Comparison of ENCODE assay signal across 9 cellular contexts in the genomic region with DNA sequence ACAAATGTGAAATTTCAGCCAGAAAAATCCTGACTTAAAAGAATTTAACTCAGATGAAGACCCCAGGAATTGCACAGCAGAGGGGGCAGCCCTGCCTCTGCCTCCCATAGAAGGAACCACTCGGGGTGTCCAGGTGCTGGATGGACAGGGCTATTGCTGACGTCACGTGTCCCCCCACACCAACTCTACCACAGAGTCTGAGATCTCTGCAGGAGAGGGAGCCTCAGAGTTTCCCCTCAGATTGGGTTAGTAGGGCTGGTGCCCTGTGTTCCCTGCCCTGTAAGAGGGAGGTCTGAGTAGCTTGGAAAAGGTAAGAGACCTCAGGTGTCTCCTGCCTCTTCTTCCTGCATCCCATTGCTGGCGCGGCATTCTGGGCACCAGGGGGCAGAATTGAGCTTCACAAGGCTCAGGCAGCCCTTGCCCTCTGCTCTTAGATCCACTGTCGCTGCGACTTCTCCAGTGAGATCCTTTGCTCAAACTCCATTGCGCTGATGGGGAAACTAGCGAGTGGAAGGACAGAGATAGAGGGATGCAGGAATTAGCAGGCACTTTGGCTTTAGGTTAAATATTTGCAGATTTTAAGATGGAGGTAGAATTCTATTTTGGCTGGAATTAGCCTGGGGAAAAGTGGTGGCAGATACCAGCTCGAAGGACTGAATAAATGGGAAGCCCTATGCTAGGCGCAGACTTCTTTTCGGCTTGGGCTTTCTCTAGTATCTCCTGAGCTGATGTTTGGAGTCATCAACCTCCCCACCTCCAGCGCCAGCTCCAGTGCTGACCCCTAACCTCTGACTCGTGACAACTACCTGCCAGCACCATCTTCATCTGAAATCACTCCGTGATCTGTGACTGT. TPM values are rescaled to one million over a fixed set of nuclear protein-coding genes. Genes with fewer than 3 reads are reported as not detected.
DNase-seq lines count a peak whose midpoint lies in the region; ATAC-seq, FAIRE-seq and TF ChIP-seq lines count a peak whose summit lies in the region.
"Had no signal": no experiment of that assay in that cellular context is flagged by ENCODE, and none has a peak within 500 bp of the region (broad histone marks: within the 10 kb centered on the region; RNA-seq: fewer than 3 reads in every experiment).

No MANE protein-coding gene starts in this region.

- H3K36me3 ChIP-seq in MG63 (no peaks in the 10 kb centered on the region), pancreas (no peaks in the 10 kb centered on the region), transverse colon (no peaks in the 10 kb centered on the region)

- H3K4me1 ChIP-seq in pancreas (peaks cover 0 to 5% (median 0%) of the 10 kb centered on the region in 3 donors), transverse colon (peaks cover 0 to 20% (median 13%) of the 10 kb centered on the region in 4 donors)

- 37 to 41% methylated on average over 15 of the region's 15 CpGs for WGBS in pancreas, 2 donors
- 37 to 79% methylated on average over 3 to 13 of the region's 15 CpGs for WGBS in transverse colon (ENCODE audit: low coverage in 1 of 2), 2 donors

- no peaks in the 10 kb centered on the region for H3K27me3 ChIP-seq in MG63
- no peaks in the 10 kb centered on the region for H3K27me3 ChIP-seq in pancreas
- H3K27me3 ChIP-seq in transverse colon: peaks cover 65% of the 10 kb centered on the region

- H3K9me3 ChIP-seq in MG63 (no peaks in the 10 kb centered on the region), pancreas (no peaks in the 10 kb centered on the region), transverse colon (no peaks in the 10 kb centered on the region)

- no peak for FAIRE-seq in pancreas (lab: Jason Lieb, UNC)
- FAIRE-seq: endometrium had no signal

- no peak overlapping the region for H3K27ac ChIP-seq in pancreas
- no peak overlapping the region for H3K27ac ChIP-seq in transverse colon

- ATAC-seq in pancreas (peak; percentile 44 to 76 (median 73)), HG03025 (IDR thresholded peaks at IDR 0.05; ENCODE audit: low FRiP score, unreplicated experiment) (no peak)

- no peak for TF ChIP-seq EP300 in transverse colon (IDR thresholded peaks at IDR 0.05; ENCODE audit: low read depth)

- TF ChIP-seq CTCF in pancreas (IDR thresholded peaks at IDR 0.05) (peak; percentile 73 to 92 (median 84)), transverse colon (IDR thresholded peaks at IDR 0.05) (peak; percentile 74 to 88 (median 83))

- intact Hi-C loops in pancreas (cut with DNase I): loop anchor here in 1 of 3 donors (2.0 kb wide), 1 partner anchor 82 kb away; no protein-coding TSS in a partner anchor
- intact Hi-C loops in transverse colon (cut with DNase I; ENCODE audit: low total_unique reads): loop anchor here (1.0 kb wide), 1 partner anchor 81 kb away; no protein-coding TSS in a partner anchor

- in situ Hi-C loops in transverse colon (cut with MboI; ENCODE audit: low pct_ligation_motif_present in 1 of 4, low pct_unique_long_range_greater_than_20kb in 1 of 4, low sequenced_read_pairs in 3 of 4): loop anchor here in 2 of 4 donors (10.0 to 25.0 kb wide), 2 partner anchors 78 to 290 kb away; no protein-coding TSS in a partner anchor

- H3K4me3 ChIP-seq in MG63: no peak overlapping the region
- H3K4me3 ChIP-seq in pancreas: no peak overlapping the region
- no peak overlapping the region for H3K4me3 ChIP-seq in transverse colon

- DNase-seq in ELR (ENCODE audit: low read depth) (peak; percentile 75), MG63 (peak; percentile 59), SK-N-DZ (ENCODE audit: low spot score) (peak; percentile 69), glomerular endothelial cell (ENCODE audit: extremely low read depth, low read depth, low spot score) (peak; percentile 33), pancreas (peak; percentile 62 to 93 (median 82)), transverse colon (peak; percentile 86)
- peak; percentile 82 for DNase-seq in activated naive CD4-positive, alpha-beta T cell treated with anti-CD3 and anti-CD28 coated beads, Interleukin-2, amount 50 U/mL, for 16 hours

- no peak for TF ChIP-seq POLR2A in transverse colon (IDR thresholded peaks at IDR 0.05)

RNA-seq across cellular contexts. Expression of gene DMBX1, which starts 42.8 kb away (rescaled TPM):
- total RNA-seq in MG63 (2014; rRNA removed; shearing (Covaris generic); ENCODE audit: low replicate concordance): not detected in 2 replicates
- not detected in 2 replicates for polyA plus RNA-seq in SK-N-DZ (2014; cell fraction: cytosol; rRNA removed)
- polyA plus RNA-seq in SK-N-DZ (2014; cell fraction: nucleus; rRNA removed): not detected in 2 replicates
- not detected in 2 replicates for total RNA-seq in glomerular endothelial cell
- total RNA-seq in pancreas: not detected
- polyA plus RNA-seq in pancreas: not detected
- not detected for total RNA-seq in transverse colon

RNA-seq across cellular contexts. Expression of gene FAAH, which starts 52.8 kb away (rescaled TPM):
- total RNA-seq in MG63 (2014; rRNA removed; shearing (Covaris generic); ENCODE audit: low replicate concordance): 0.16 and 1.4 TPM in 2 replicates
- 0.26 and 0.44 TPM in 2 replicates for polyA plus RNA-seq in SK-N-DZ (2014; cell fraction: cytosol; rRNA removed)
- polyA plus RNA-seq in SK-N-DZ (2014; cell fraction: nucleus; rRNA removed): 18.7 and 29.9 TPM in 2 replicates
- 0.97 and 0.99 TPM in 2 replicates for total RNA-seq in glomerular endothelial cell
- total RNA-seq in pancreas: 10 to 100 TPM; 19.5 to 34.6 (median 24.7) TPM
- polyA plus RNA-seq in pancreas: 100 to 1,000 TPM; 103 to 122 TPM
- 100 to 1,000 TPM in 2 of 4 donors, 10 to 100 TPM in 2; 90.8 to 349 (median 141) TPM for total RNA-seq in transverse colon

Comparison
In these comparisons a context has a peak if more than half of its experiments do, and no peak if none do; other contexts are left out.
1. DNase-seq: peak in every context shown above with its lines; median percentile 86 in transverse colon; 82 in activated naive CD4-positive, alpha-beta T cell treated with anti-CD3 and anti-CD28 coated beads, Interleukin-2, amount 50 U/mL, for 16 hours; 82 in pancreas; 75 in ELR; 69 in SK-N-DZ; 59 in MG63; 33 in glomerular endothelial cell.